ENCODE assay signal across 16 cellular contexts in the genomic region with DNA sequence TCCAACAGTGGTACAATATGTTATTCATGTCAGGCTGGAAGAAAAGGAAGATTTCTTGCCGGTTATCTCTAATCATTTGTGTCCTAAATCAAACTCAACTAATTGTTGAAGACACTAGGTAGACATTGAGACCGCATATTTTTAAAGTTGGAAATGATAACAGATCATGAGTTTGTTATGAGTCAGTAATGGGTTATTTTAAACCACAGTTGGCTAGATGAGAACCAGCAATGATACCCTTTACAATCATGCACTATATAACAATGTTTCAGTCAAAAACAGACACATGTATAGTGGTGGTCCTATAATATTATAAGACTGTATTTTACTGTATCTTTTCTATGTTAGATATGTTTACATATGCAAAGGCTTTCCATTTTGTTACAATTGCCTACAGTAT.
DNase-seq lines count a peak whose midpoint lies in the region; ATAC-seq and TF ChIP-seq lines count a peak whose summit lies in the region.
"Had no signal": no experiment of that assay in that cellular context is flagged by ENCODE, and none has a peak within 500 bp of the region (broad histone marks: within the 10 kb centered on the region; RNA-seq: fewer than 3 reads in every experiment).

No MANE protein-coding gene starts in this region.

- no peak overlapping the region for H3K9ac ChIP-seq in SK-N-SH
- no peak overlapping the region for H3K9ac ChIP-seq in mesenchymal stem cell (ENCODE audit: low read length)
- H3K9ac ChIP-seq: BLaER1 had no signal

- H3K4me1 Mint-ChIP-seq in chondrocyte (ENCODE audit: low read depth) (no peaks in the 10 kb centered on the region), GM23338 (peaks cover 13% of the 10 kb centered on the region)
- H3K4me1 Mint-ChIP-seq: B cell; CD4-positive, CD25-positive, alpha-beta regulatory T cell had no signal

- CTCF ChIA-PET in SK-N-SH (lab: Yijun Ruan, JAX) = no interaction called here

- H3K4me1 ChIP-seq in SK-N-SH (ENCODE audit: control insufficient read depth in 1 of 2, insufficient read depth in 2 of 2, low read depth in 1 of 2, low read length in 1 of 2) = no peaks in the 10 kb centered on the region
- no peaks in the 10 kb centered on the region for H3K4me1 ChIP-seq in mesenchymal stem cell (ENCODE audit: control insufficient read depth, insufficient read depth, low read depth, low read length)
- H3K4me1 ChIP-seq in GM23338 (ENCODE audit: insufficient read depth) = peaks cover 5% of the 10 kb centered on the region; the same call in 1 of the 2 replicates
- H3K4me1 ChIP-seq: BLaER1, Caco-2 had no signal

- no peak overlapping the region for H2BK120ac ChIP-seq in mesenchymal stem cell (ENCODE audit: low read depth, low read length)

- no peaks in the 10 kb centered on the region for H3K9me3 Mint-ChIP-seq in chondrocyte (ENCODE audit: low read depth)
- peaks cover 5% of the 10 kb centered on the region; the same call in 2 of the 3 replicates for H3K9me3 Mint-ChIP-seq in GM23338
- H3K9me3 Mint-ChIP-seq: CD8-positive, alpha-beta T cell had no signal

- no peaks in the 10 kb centered on the region for H3K9me3 ChIP-seq in SK-N-SH
- H3K9me3 ChIP-seq in mesenchymal stem cell (ENCODE audit: control insufficient read depth, low read length) = peaks cover 8% of the 10 kb centered on the region
- H3K9me3 ChIP-seq: BLaER1, Caco-2 had no signal

- no peaks in the 10 kb centered on the region for H3K27me3 ChIP-seq in SK-N-SH (ENCODE audit: insufficient read depth)
- no peaks in the 10 kb centered on the region for H3K27me3 ChIP-seq in mesenchymal stem cell (ENCODE audit: control insufficient read depth in 1 of 2, insufficient read depth in 1 of 2, low read length in 2 of 2)
- no peaks in the 10 kb centered on the region for H3K27me3 ChIP-seq in GM23338 (ENCODE audit: insufficient read depth)
- H3K27me3 ChIP-seq: BLaER1 had no signal

- H3K36me3 ChIP-seq in SK-N-SH (replicated peaks in 1 of 2; ENCODE audit: control insufficient read depth in 1 of 2, insufficient read depth in 2 of 2, low read length in 1 of 2) (no peaks in the 10 kb centered on the region), mesenchymal stem cell (ENCODE audit: control insufficient read depth in 1 of 2, insufficient read depth in 2 of 2, low read depth in 1 of 2, low read length in 2 of 2) (no peaks in the 10 kb centered on the region), GM23338 (ENCODE audit: insufficient read depth) (no peaks in the 10 kb centered on the region)
- H3K36me3 ChIP-seq: BLaER1 had no signal

- POLR2A ChIA-PET in SK-N-SH (lab: Yijun Ruan, JAX) = no interaction called here

- no peak overlapping the region for H2BK15ac ChIP-seq in mesenchymal stem cell (ENCODE audit: low read depth, poor library complexity, severe bottlenecking)

- TF ChIP-seq RAD21 in SK-N-SH (IDR thresholded peaks at IDR 0.05; ENCODE audit: low read length) = no peak

- H3K4me2 ChIP-seq in SK-N-SH = no peak overlapping the region
- H3K4me2 ChIP-seq in mesenchymal stem cell (ENCODE audit: low read length, poor library complexity, severe bottlenecking) = no peak overlapping the region
- H3K4me2 ChIP-seq in GM23338 = no peak overlapping the region
- H3K4me2 ChIP-seq: BLaER1 had no signal

- no peak overlapping the region for H3K14ac ChIP-seq in mesenchymal stem cell (ENCODE audit: low read length in 2 of 2)

- ATAC-seq in HG02870 (IDR thresholded peaks at IDR 0.05; ENCODE audit: unreplicated experiment) = peak; percentile 66
- no peak for ATAC-seq in GM23338
- ATAC-seq: CD8-positive, alpha-beta T cell had no signal

- H2BK12ac ChIP-seq in mesenchymal stem cell (ENCODE audit: low read length in 2 of 2) = no peak overlapping the region

- H3K27ac ChIP-seq in SK-N-SH (ENCODE audit: low read depth in 2 of 2, low read length in 1 of 2) (no peak overlapping the region), mesenchymal stem cell (ENCODE audit: low read length, poor library complexity, severe bottlenecking) (no peak overlapping the region), GM23338 (ENCODE audit: low read depth) (no peak overlapping the region)
- H3K27ac ChIP-seq: BLaER1, C4-2B had no signal

- no peak for TF ChIP-seq EP300 in SK-N-SH (IDR thresholded peaks at IDR 0.05; ENCODE audit: borderline replicate concordance in 1 of 2, low read depth in 1 of 2, low read length in 1 of 2)

- DNase-seq in SK-N-SH (no peak), mesenchymal stem cell (peak; percentile 8), chondrocyte (ENCODE audit: low spot score) (no peak), ecto neural progenitor cell (ENCODE audit: low spot score) (no peak), GM23338 (ENCODE audit: low spot score) (no peak)
- DNase-seq: Caco-2; CD4-positive, CD25-positive, alpha-beta regulatory T cell; CD8-positive, alpha-beta T cell; DMS153; DND-41; H7; HCEC 1CT had no signal

- H3K18ac ChIP-seq in mesenchymal stem cell (ENCODE audit: low read depth in 1 of 2, low read length in 2 of 2) = no peak overlapping the region

- H4K91ac ChIP-seq in mesenchymal stem cell (ENCODE audit: low read length) = no peak overlapping the region

- no peak overlapping the region for H4K8ac ChIP-seq in mesenchymal stem cell (ENCODE audit: low read length)

- H3K4me3 Mint-ChIP-seq in chondrocyte (ENCODE audit: unreplicated experiment) (no peak overlapping the region), GM23338 (no peak overlapping the region)
- H3K4me3 Mint-ChIP-seq: B cell; CD4-positive, CD25-positive, alpha-beta regulatory T cell; CD8-positive, alpha-beta T cell had no signal

- TF ChIP-seq CTCF in SK-N-SH (IDR thresholded peaks at IDR 0.05) (no peak), chondrocyte (IDR thresholded peaks at IDR 0.05) (no peak), GM23338 (conservative IDR thresholded peaks at IDR 0.05; ENCODE audit: low read depth in 2 of 2) (no peak)

- H3K4ac ChIP-seq in mesenchymal stem cell (ENCODE audit: low read depth in 1 of 2, low read length in 2 of 2) = no peak overlapping the region

- no peaks in the 10 kb centered on the region for H3K79me1 ChIP-seq in mesenchymal stem cell (replicated peaks; ENCODE audit: low read length, poor library complexity, severe bottlenecking)

- H2AFZ ChIP-seq in SK-N-SH (ENCODE audit: low read depth) = no peak overlapping the region
- no peak overlapping the region for H2AFZ ChIP-seq in mesenchymal stem cell (ENCODE audit: low read depth, low read length)
- no peak overlapping the region for H2AFZ ChIP-seq in GM23338

- H2BK5ac ChIP-seq in mesenchymal stem cell (ENCODE audit: low read depth, low read length, poor library complexity, severe bottlenecking) = no peak overlapping the region

- H3K36me3 Mint-ChIP-seq in chondrocyte (ENCODE audit: low read depth) (no peaks in the 10 kb centered on the region), GM23338 (ENCODE audit: low read depth) (peaks cover 3% of the 10 kb centered on the region; the same call in 2 of the 3 replicates)
- H3K36me3 Mint-ChIP-seq: CD4-positive, CD25-positive, alpha-beta regulatory T cell; CD8-positive, alpha-beta T cell had no signal

- 46% methylated on average over 2 of the region's 2 CpGs for WGBS in SK-N-SH (ENCODE audit: low lambda C conversion rate)
- WGBS in mesenchymal stem cell = no CpG with 5 or more reads among the region's 2 CpGs

- H3K23ac ChIP-seq in mesenchymal stem cell (ENCODE audit: low read length in 2 of 2) = no peak overlapping the region

- H3F3A ChIP-seq in SK-N-SH (replicated peaks; ENCODE audit: insufficient read depth) (no peaks in the 10 kb centered on the region), GM23338 (replicated peaks; ENCODE audit: low read depth) (no peaks in the 10 kb centered on the region)

- no peaks in the 10 kb centered on the region for H3K79me2 ChIP-seq in SK-N-SH (ENCODE audit: insufficient read depth)
- no peaks in the 10 kb centered on the region for H3K79me2 ChIP-seq in GM23338 (replicated peaks; ENCODE audit: insufficient read depth)

- no peaks in the 10 kb centered on the region for H3K9me2 ChIP-seq in SK-N-SH
- peaks cover 3% of the 10 kb centered on the region; the same call in 1 of the 2 replicates for H3K9me2 ChIP-seq in GM23338 (ENCODE audit: insufficient read depth)

- no peaks in the 10 kb centered on the region for H4K20me1 ChIP-seq in SK-N-SH (ENCODE audit: insufficient read depth)
- H4K20me1 ChIP-seq in GM23338 (replicated peaks; ENCODE audit: insufficient read depth) = no peaks in the 10 kb centered on the region
- H4K20me1 ChIP-seq: BLaER1 had no signal

- peaks cover 12% of the 10 kb centered on the region for H3K27me3 Mint-ChIP-seq in chondrocyte (ENCODE audit: low read depth)
- H3K27me3 Mint-ChIP-seq in GM23338 (ENCODE audit: insufficient read depth, low read depth, poor library complexity) = no peaks in the 10 kb centered on the region
- H3K27me3 Mint-ChIP-seq: B cell had no signal

- no peak overlapping the region for H2AK5ac ChIP-seq in mesenchymal stem cell (ENCODE audit: low read length, severe bottlenecking)

- H3K27ac Mint-ChIP-seq in chondrocyte (ENCODE audit: unreplicated experiment) = no peak overlapping the region
- no peak overlapping the region for H3K27ac Mint-ChIP-seq in GM23338
- H3K27ac Mint-ChIP-seq: B cell; CD4-positive, CD25-positive, alpha-beta regulatory T cell; CD8-positive, alpha-beta T cell had no signal

- H3K4me3 ChIP-seq in SK-N-SH (ENCODE audit: low read depth in 2 of 2, low read length in 1 of 2) (no peak overlapping the region), mesenchymal stem cell (ENCODE audit: insufficient read depth in 1 of 2, low read depth in 1 of 2, low read length in 2 of 2) (no peak overlapping the region), GM23338 (no peak overlapping the region)
- H3K4me3 ChIP-seq: BLaER1 had no signal

TF ChIP-seq in SK-N-SH, 30 proteins besides CTCF, POLR2A, EP300 and RAD21:
- no peak for TF ChIP-seq FOXM1 (IDR thresholded peaks at IDR 0.05; ENCODE audit: low read depth)
- TF ChIP-seq, protein P1, sequence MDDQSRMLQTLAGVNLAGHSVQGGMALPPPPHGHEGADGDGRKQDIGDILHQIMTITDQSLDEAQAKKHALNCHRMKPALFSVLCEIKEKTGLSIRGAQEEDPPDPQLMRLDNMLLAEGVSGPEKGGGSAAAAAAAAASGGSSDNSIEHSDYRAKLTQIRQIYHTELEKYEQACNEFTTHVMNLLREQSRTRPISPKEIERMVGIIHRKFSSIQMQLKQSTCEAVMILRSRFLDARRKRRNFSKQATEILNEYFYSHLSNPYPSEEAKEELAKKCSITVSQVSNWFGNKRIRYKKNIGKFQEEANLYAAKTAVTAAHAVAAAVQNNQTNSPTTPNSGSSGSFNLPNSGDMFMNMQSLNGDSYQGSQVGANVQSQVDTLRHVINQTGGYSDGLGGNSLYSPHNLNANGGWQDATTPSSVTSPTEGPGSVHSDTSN (IDR thresholded peaks at IDR 0.05) = peak; percentile 38
